ENCODE assay signal across 24 cellular contexts in the genomic region with DNA sequence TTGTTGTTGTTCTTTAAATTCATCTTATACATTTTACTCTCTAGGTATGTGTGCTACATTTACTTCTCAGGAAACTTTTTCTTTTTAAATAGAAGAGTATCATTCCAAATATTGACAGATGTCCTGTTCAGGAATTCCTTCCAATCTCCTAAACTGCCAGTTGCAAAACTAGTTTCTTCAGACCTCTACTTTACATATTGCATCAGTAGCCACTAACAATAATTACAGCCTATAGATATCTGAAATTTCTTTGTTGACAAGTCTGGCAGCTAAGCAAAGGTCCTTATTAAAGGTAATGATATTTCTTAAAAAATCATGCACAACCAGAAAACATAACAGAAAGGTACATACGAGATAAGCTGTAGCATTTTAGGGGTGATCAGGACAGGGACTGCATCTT.
"Had no signal": no experiment of that assay in that cellular context is flagged by ENCODE, and none has a peak within 500 bp of the region (broad histone marks: within the 10 kb centered on the region; RNA-seq: fewer than 3 reads in every experiment).

No MANE protein-coding gene starts in this region.

- H3K27me3 ChIP-seq: esophagus squamous epithelium, heart right ventricle, right atrium auricular region, tibial nerve had no signal

- H3K27me3 Mint-ChIP-seq: activated CD4-positive, alpha-beta memory T cell treated with anti-CD3 and anti-CD28 coated beads for 36 hours; central memory CD8-positive, alpha-beta T cell had no signal

- ATAC-seq: activated CD4-positive, CD25-positive, alpha-beta regulatory T cell treated with anti-CD3 and anti-CD28 coated beads, Interleukin-2, amount 50 U/mL, for 24 hours; heart right ventricle; psoas muscle had no signal

- H3K4me1 Mint-ChIP-seq: nephron had no signal

- H3K27ac ChIP-seq: epithelial cell of prostate, esophagus squamous epithelium, heart right ventricle, left ventricle myocardium inferior, parathyroid adenoma, psoas muscle, right atrium auricular region, tibial nerve had no signal

- H3K4me3 ChIP-seq: esophagus squamous epithelium, heart right ventricle, left ventricle myocardium inferior, lung, psoas muscle, right atrium auricular region, tibial nerve had no signal

- H3K36me3 ChIP-seq: esophagus squamous epithelium, heart right ventricle, left ventricle myocardium inferior, right atrium auricular region, tibial nerve had no signal

- H3K9ac ChIP-seq: parathyroid adenoma had no signal

- DNase-seq: activated CD4-positive, alpha-beta memory T cell treated with anti-CD3 and anti-CD28 coated beads for 36 hours; activated CD4-positive, alpha-beta T cell treated with anti-CD3 and anti-CD28 coated beads for 48 hours; activated CD8-positive, alpha-beta memory T cell treated with anti-CD3 and anti-CD28 coated beads, Interleukin-2, amount 50 U/mL, for 4 hours; activated effector memory CD4-positive, alpha-beta T cell treated with anti-CD3 and anti-CD28 coated beads, Interleukin-2, amount 50 U/mL, for 16 hours; activated naive CD4-positive, alpha-beta T cell treated with anti-CD3 and anti-CD28 coated beads for 36 hours; activated T-cell treated with anti-CD3 and anti-CD28 coated beads, Interleukin-2, amount 50 U/mL, for 1 hour; dermis blood vessel endothelial cell; effector CD4-positive, alpha-beta T cell; esophagus squamous epithelium; foreskin melanocyte; heart right ventricle; left ventricle myocardium inferior; psoas muscle; stimulated activated CD4-positive, alpha-beta T cell treated with anti-CD3 and anti-CD28 coated beads, Interleukin-15, amount 100 ng/mL, for 24 hours; stimulated activated naive CD4-positive, alpha-beta T cell treated with Interleukin-2 at 50 U/mL for 16 hours had no signal

- H3K4me1 ChIP-seq: parathyroid adenoma had no signal

- H3K27ac Mint-ChIP-seq: activated CD4-positive, alpha-beta memory T cell treated with anti-CD3 and anti-CD28 coated beads for 36 hours; activated naive CD4-positive, alpha-beta T cell treated with anti-CD3 and anti-CD28 coated beads for 36 hours; activated T-helper 1 cell treated with anti-CD3 and anti-CD28 coated beads, Interleukin-12 subunit alpha, Interleukin-12 subunit beta, Interleukin-2, Interleukin-4 antibody, amounts not matched to agents 30 ng/mL and 10 ng/mL and 1 ng/mL, durations not matched to agents 14 hours and 24 hours and 36 hours; nephron had no signal

- H3K9me3 Mint-ChIP-seq: activated CD4-positive, alpha-beta memory T cell treated with anti-CD3 and anti-CD28 coated beads for 36 hours; activated naive CD4-positive, alpha-beta T cell treated with anti-CD3 and anti-CD28 coated beads for 36 hours; activated T-helper 1 cell treated with anti-CD3 and anti-CD28 coated beads, Interleukin-12 subunit alpha, Interleukin-12 subunit beta, Interleukin-2, Interleukin-4 antibody, amounts not matched to agents 30 ng/mL and 10 ng/mL and 1 ng/mL, durations not matched to agents 14 hours and 24 hours and 36 hours; central memory CD8-positive, alpha-beta T cell; nephron had no signal

- H3K4me3 Mint-ChIP-seq: activated CD4-positive, alpha-beta memory T cell treated with anti-CD3 and anti-CD28 coated beads for 36 hours; activated naive CD4-positive, alpha-beta T cell treated with anti-CD3 and anti-CD28 coated beads for 36 hours; activated T-helper 1 cell treated with anti-CD3 and anti-CD28 coated beads, Interleukin-12 subunit alpha, Interleukin-12 subunit beta, Interleukin-2, Interleukin-4 antibody, amounts not matched to agents 30 ng/mL and 10 ng/mL and 1 ng/mL, durations not matched to agents 14 hours and 24 hours and 36 hours; central memory CD8-positive, alpha-beta T cell; nephron had no signal

- H2AFZ ChIP-seq: parathyroid adenoma had no signal
